Comparison of ENCODE assay signal across 8 cellular contexts in the genomic region with DNA sequence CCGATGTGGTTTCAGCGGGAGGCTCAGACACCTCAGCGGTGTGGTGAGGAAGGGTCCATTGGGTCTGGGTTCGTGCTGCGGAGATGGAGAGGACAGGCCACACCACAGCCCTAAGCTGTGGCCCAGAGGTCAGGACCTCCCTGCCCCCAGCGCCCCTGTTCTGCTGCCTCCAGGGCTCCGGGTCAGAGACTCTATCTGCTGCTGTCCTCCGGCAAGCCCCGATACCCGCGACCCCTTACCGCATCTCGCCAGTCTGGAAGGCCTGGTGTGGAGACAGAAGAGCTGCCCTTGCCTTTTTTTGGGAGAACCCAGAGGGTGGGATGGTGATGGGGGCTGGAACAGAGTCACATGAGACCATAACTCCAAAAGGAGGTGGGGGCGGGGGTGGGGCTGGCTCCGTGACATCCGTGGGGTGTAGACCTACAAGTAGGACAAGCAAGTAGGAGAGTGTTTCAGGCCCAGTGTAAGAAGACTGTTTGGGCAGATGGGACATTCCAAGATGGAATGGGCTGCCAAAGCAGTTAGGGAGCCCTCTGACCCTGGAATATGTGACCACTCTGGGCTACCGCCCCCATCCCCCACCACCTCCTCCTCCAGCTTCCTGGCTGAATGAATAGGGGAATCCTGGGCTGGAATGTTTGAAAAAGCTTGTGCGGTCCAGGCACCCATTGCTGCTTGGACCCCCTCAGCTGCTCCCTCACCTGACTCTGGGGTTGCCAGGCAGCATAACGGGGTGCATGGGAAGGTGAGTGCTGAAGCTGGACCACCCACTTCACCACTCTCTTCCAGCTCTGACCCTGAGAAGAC. TPM values are rescaled to one million over a fixed set of nuclear protein-coding genes. Genes with fewer than 3 reads are reported as not detected.
DNase-seq lines count a peak whose midpoint lies in the region; ATAC-seq and TF ChIP-seq lines count a peak whose summit lies in the region.

No MANE protein-coding gene starts in this region.

- H3K4me3 Mint-ChIP-seq in stimulated activated naive CD8-positive, alpha-beta T cell treated with anti-CD3 and anti-CD28 coated beads, Interleukin-15, Interleukin-2, amounts not matched to agents 100 ng/mL and 50 ng/mL, for 24 hours = peak overlapping the region; percentile 92
- peak overlapping the region; percentile 95 for H3K4me3 Mint-ChIP-seq in chondrocyte (ENCODE audit: unreplicated experiment)

- peaks cover 25% of the 10 kb centered on the region for H3K4me1 ChIP-seq in mononuclear cell (ENCODE audit: insufficient read depth, low read length)

- peak overlapping the region; percentile 79 for H3K27ac Mint-ChIP-seq in stimulated activated naive CD8-positive, alpha-beta T cell treated with anti-CD3 and anti-CD28 coated beads, Interleukin-15, Interleukin-2, amounts not matched to agents 100 ng/mL and 50 ng/mL, for 24 hours
- H3K27ac Mint-ChIP-seq in chondrocyte (ENCODE audit: unreplicated experiment) = no peak overlapping the region

- peaks cover 7% of the 10 kb centered on the region for H3K36me3 Mint-ChIP-seq in stimulated activated naive CD8-positive, alpha-beta T cell treated with anti-CD3 and anti-CD28 coated beads, Interleukin-15, Interleukin-2, amounts not matched to agents 100 ng/mL and 50 ng/mL, for 24 hours (ENCODE audit: low read depth)
- peaks cover 5% of the 10 kb centered on the region for H3K36me3 Mint-ChIP-seq in chondrocyte (ENCODE audit: low read depth)

- H3K9me3 Mint-ChIP-seq in stimulated activated naive CD8-positive, alpha-beta T cell treated with anti-CD3 and anti-CD28 coated beads, Interleukin-15, Interleukin-2, amounts not matched to agents 100 ng/mL and 50 ng/mL, for 24 hours = no peaks in the 10 kb centered on the region
- H3K9me3 Mint-ChIP-seq in chondrocyte (ENCODE audit: low read depth) = no peaks in the 10 kb centered on the region

- no peaks in the 10 kb centered on the region for H3K27me3 ChIP-seq in mononuclear cell (ENCODE audit: insufficient read depth, low read length)

- peak overlapping the region; percentile 61 for H3K4me3 ChIP-seq in mononuclear cell (ENCODE audit: low read length)

- no peak for TF ChIP-seq CTCF in chondrocyte (IDR thresholded peaks at IDR 0.05)

- no peaks in the 10 kb centered on the region for H3K9me3 ChIP-seq in mononuclear cell (ENCODE audit: low read depth, low read length)

- no peak for DNase-seq in stimulated activated naive CD8-positive, alpha-beta T cell treated with anti-CD3 and anti-CD28 coated beads, Interleukin-15, Interleukin-2, amounts not matched to agents 100 U/mL and 50 U/mL, for 24 hours
- peak; percentile 38 for DNase-seq in chondrocyte (ENCODE audit: low spot score)
- no peak for DNase-seq in nucleus accumbens (lab: John Stamatoyannopoulos, UW)
- DNase-seq in HuH-7 (ENCODE audit: low spot score) = no peak
- DNase-seq in cerebellum (ENCODE audit: low spot score) = no peak

- H3K27me3 Mint-ChIP-seq in stimulated activated naive CD8-positive, alpha-beta T cell treated with anti-CD3 and anti-CD28 coated beads, Interleukin-15, Interleukin-2, amounts not matched to agents 100 ng/mL and 50 ng/mL, for 24 hours = no peaks in the 10 kb centered on the region
- no peaks in the 10 kb centered on the region for H3K27me3 Mint-ChIP-seq in chondrocyte (ENCODE audit: low read depth)

- ATAC-seq in stimulated activated naive CD8-positive, alpha-beta T cell treated with anti-CD3 and anti-CD28 coated beads, Interleukin-15, Interleukin-2, amounts not matched to agents 100 U/mL and 50 U/mL, for 24 hours = no peak
- ATAC-seq in HG03442 (IDR thresholded peaks at IDR 0.05; ENCODE audit: unreplicated experiment) = no peak

- H3K4me1 Mint-ChIP-seq in stimulated activated naive CD8-positive, alpha-beta T cell treated with anti-CD3 and anti-CD28 coated beads, Interleukin-15, Interleukin-2, amounts not matched to agents 100 ng/mL and 50 ng/mL, for 24 hours (ENCODE audit: low read depth) = peaks cover 38% of the 10 kb centered on the region
- peaks cover 39% of the 10 kb centered on the region for H3K4me1 Mint-ChIP-seq in chondrocyte (ENCODE audit: low read depth)

RNA-seq across cellular contexts. Expression of a gene that starts 1.4 kb away (rescaled TPM):
- total RNA-seq in chondrocyte = 33.5 to 34.1 TPM (median 33.7 TPM) in 3 replicates
- 6.8 TPM for total RNA-seq in mononuclear cell
- 17.8 TPM for total RNA-seq in cerebellum

RNA-seq across cellular contexts. Expression of a gene that starts 25.7 kb away (rescaled TPM):
- 48.7 to 61.4 TPM (median 49.8 TPM) in 3 replicates for total RNA-seq in chondrocyte
- total RNA-seq in mononuclear cell = 17.1 TPM
- 32.8 TPM for total RNA-seq in cerebellum

RNA-seq across cellular contexts. Expression of a gene that starts 25.7 kb away (rescaled TPM):
- 1.9 to 6.8 TPM (median 2.5 TPM) in 3 replicates for total RNA-seq in chondrocyte
- 0.52 TPM for total RNA-seq in mononuclear cell
- total RNA-seq in cerebellum = 4.7 TPM

RNA-seq across cellular contexts. Expression of a gene that starts 50.0 kb away (rescaled TPM):
- total RNA-seq in chondrocyte (144 to 162 TPM (median 148 TPM) in 3 replicates), mononuclear cell (59.2 TPM), cerebellum (35.9 TPM)
